ENCODE assay signal across 15 cellular contexts in the genomic region with DNA sequence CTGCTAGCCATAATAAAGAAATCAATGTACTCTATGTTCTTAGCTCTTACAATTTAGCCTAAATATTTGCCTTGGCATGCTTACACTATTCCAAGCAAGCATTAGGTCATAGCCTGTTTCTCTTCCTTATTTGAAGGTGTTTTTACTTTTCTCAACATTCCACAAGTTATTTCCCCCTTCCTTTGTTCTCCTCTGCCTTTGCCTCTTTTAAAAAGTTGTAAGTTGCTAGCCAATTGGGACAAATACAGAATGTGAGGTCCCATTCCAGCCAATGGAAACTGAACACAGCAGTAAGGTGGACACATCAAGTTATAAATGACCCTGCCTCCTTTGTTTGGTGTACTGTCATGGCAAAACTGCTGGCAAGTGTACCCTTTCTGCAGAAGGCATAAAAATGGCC. TPM values are rescaled to one million over a fixed set of nuclear protein-coding genes. Genes with fewer than 3 reads are reported as not detected.
A peak's percentile ranks its signal among the peaks of the same experiment; 100 is the strongest.
DNase-seq lines count a peak whose midpoint lies in the region; ATAC-seq and TF ChIP-seq lines count a peak whose summit lies in the region.
"Not testable (repeated sequence)": the region's sequence is repeated elsewhere in the genome, so short reads cannot be mapped to it uniquely, and the experiment has no call there.
"Had no signal": no experiment of that assay in that cellular context is flagged by ENCODE, and none has a peak within 500 bp of the region (broad histone marks: within the 10 kb centered on the region; RNA-seq: fewer than 3 reads in every experiment).

No MANE protein-coding gene starts in this region.

- H3K9me3 ChIP-seq in AG04450 (ENCODE audit: control insufficient read depth, insufficient read depth, low read length); IMR-90 (ENCODE audit: control insufficient read depth, insufficient read depth, low read length); ascending aorta; osteoblast (ENCODE audit: low read depth, low read length): not testable (repeated sequence)

- not testable (repeated sequence) for H3K36me3 Mint-ChIP-seq in type B pancreatic cell

- peak overlapping the region; percentile 96 for H2AK9ac ChIP-seq in IMR-90 (replicated peaks; ENCODE audit: low read depth, low read length, poor library complexity)

- not testable (repeated sequence) for H3K9me3 Mint-ChIP-seq in type B pancreatic cell

- intact Hi-C loops in IMR-90 (cut with micrococcal nuclease): not testable (repeated sequence)
- intact Hi-C loops in ascending aorta (cut with DNase I): loop anchor here (1.0 kb wide), 1 partner anchor 78 kb away; no protein-coding TSS in a partner anchor

- TF ChIP-seq RAD21 in IMR-90 (IDR thresholded peaks at IDR 0.05; ENCODE audit: low read length): not testable (repeated sequence)

- H3K9ac ChIP-seq in IMR-90 (ENCODE audit: low read depth, low read length): peak overlapping the region; percentile 74

- peak; percentile 3; the same call in 1 of the 2 replicates for ATAC-seq in IMR-90 (ENCODE audit: low read depth)

- not testable (repeated sequence) for H3K79me2 ChIP-seq in osteoblast (ENCODE audit: insufficient read depth, low read length)

- H3K27me3 Mint-ChIP-seq in type B pancreatic cell: not testable (repeated sequence)

- dilution Hi-C loops in IMR-90 (cut with HindIII; ENCODE audit: low sequenced_read_pairs, unreplicated experiment): not testable (repeated sequence)

- H2BK20ac ChIP-seq in IMR-90 (ENCODE audit: low read depth, low read length): peak overlapping the region; percentile 99

- H3K79me1 ChIP-seq in IMR-90 (ENCODE audit: low read depth in 1 of 2, low read length in 2 of 2): not testable (repeated sequence)

- not testable (repeated sequence) for H3K4me3 ChIP-seq in AG04450 (ENCODE audit: low read depth, low read length); IMR-90 (ENCODE audit: insufficient read depth, low read depth, low read length); ascending aorta; coronary artery; fibroblast of pulmonary artery (replicated peaks; ENCODE audit: low read depth, low read length)
- peak overlapping the region; percentile 18 for H3K4me3 ChIP-seq in osteoblast (ENCODE audit: insufficient read depth, low read length)

- H3K4me1 ChIP-seq in IMR-90 (ENCODE audit: control insufficient read depth, insufficient read depth, low read length) (peaks cover 18% of the 10 kb centered on the region), ascending aorta (peaks cover 12 to 44% of the 10 kb centered on the region in 2 donors), osteoblast (ENCODE audit: insufficient read depth, low read length) (peaks cover 35% of the 10 kb centered on the region)

- CTCF ChIA-PET in AG04450 (lab: Charles Lee); IMR-90 (lab: Yijun Ruan, JAX): not testable (repeated sequence)

- peak overlapping the region; percentile 96 for H3K23ac ChIP-seq in IMR-90 (ENCODE audit: low read depth, low read length)

- in situ Hi-C loops in IMR-90 (cut with MboI; ENCODE audit: low sequenced_read_pairs): not testable (repeated sequence)

- H2BK15ac ChIP-seq in IMR-90 (ENCODE audit: low read depth, low read length): peak overlapping the region; percentile 98; the same call in 2 of the 3 replicates

- peak overlapping the region; percentile 75 for H2AFZ ChIP-seq in IMR-90 (replicated peaks; ENCODE audit: low read length, poor library complexity)
- not testable (repeated sequence) for H2AFZ ChIP-seq in osteoblast (ENCODE audit: low read length)

- H3K18ac ChIP-seq in IMR-90 (ENCODE audit: low read depth, low read length): peak overlapping the region; percentile 98

- H3K4me3 Mint-ChIP-seq in type B pancreatic cell: not testable (repeated sequence)

- peak overlapping the region; percentile 99 for H3K4ac ChIP-seq in IMR-90 (ENCODE audit: low read depth, low read length)

- peak overlapping the region; percentile 99 for H3K56ac ChIP-seq in IMR-90 (ENCODE audit: extremely low read depth, insufficient read depth, low read length)

- not testable (repeated sequence) for H3K9me1 ChIP-seq in IMR-90 (ENCODE audit: insufficient read depth, low read length)

- not testable (repeated sequence) for H4K20me1 ChIP-seq in IMR-90 (ENCODE audit: insufficient read depth, low read length); osteoblast (ENCODE audit: insufficient read depth, low read length)

- BruUV-seq in IMR-90 (replicated peaks; lab: Mats Ljungman, UMichigan): not testable (repeated sequence)

- H3K27ac Mint-ChIP-seq in type B pancreatic cell: peak overlapping the region; percentile 24

- H3K27me3 ChIP-seq in AG04450 (ENCODE audit: control insufficient read depth, insufficient read depth, low read length); IMR-90 (ENCODE audit: control insufficient read depth, insufficient read depth, low read length); ascending aorta; osteoblast (ENCODE audit: insufficient read depth, low read length): not testable (repeated sequence)

- TF ChIP-seq POLR2A in IMR-90 (IDR thresholded peaks at IDR 0.05; ENCODE audit: low read depth, low read length): not testable (repeated sequence)

- H3K27ac ChIP-seq in AG04450 (ENCODE audit: low read depth, low read length) (peak overlapping the region; percentile 97), IMR-90 (ENCODE audit: insufficient read depth, low read length) (peak overlapping the region; percentile 94), ascending aorta (peak overlapping the region; percentile 89 to 90), coronary artery (peak overlapping the region; percentile 71 to 73), osteoblast (ENCODE audit: low read depth, low read length) (peak overlapping the region; percentile 90)

- POLR2A ChIA-PET in AG04450 (lab: Yijun Ruan, JAX); IMR-90 (lab: Charles Lee; ENCODE audit: unreplicated experiment): not testable (repeated sequence)

- peak overlapping the region; percentile 96 to 98 for H4K8ac ChIP-seq in IMR-90 (ENCODE audit: low read depth in 2 of 2, low read length in 2 of 2)

- peak overlapping the region; percentile 99 for H2BK120ac ChIP-seq in IMR-90 (ENCODE audit: low read depth, low read length)

- H2AK5ac ChIP-seq in IMR-90 (ENCODE audit: low read depth, low read length): peak overlapping the region; percentile 97

- peak overlapping the region; percentile 98 for H3K14ac ChIP-seq in IMR-90 (replicated peaks; ENCODE audit: low read depth, low read length)

- peaks cover 39% of the 10 kb centered on the region for H3K4me1 Mint-ChIP-seq in type B pancreatic cell (ENCODE audit: unreplicated experiment)

- TF ChIP-seq CTCF in AG04450 (IDR thresholded peaks at IDR 0.05; ENCODE audit: low read depth, low read length); IMR-90 (conservative IDR thresholded peaks at IDR 0.05; ENCODE audit: low read depth, low read length); ascending aorta (IDR thresholded peaks at IDR 0.05); coronary artery (IDR thresholded peaks at IDR 0.05); fibroblast of pulmonary artery (IDR thresholded peaks at IDR 0.05; ENCODE audit: low read length, missing control alignments); osteoblast (IDR thresholded peaks at IDR 0.05; ENCODE audit: extremely low read depth, low read depth, low read length); type B pancreatic cell (conservative IDR thresholded peaks at IDR 0.05): not testable (repeated sequence)

- H3K4me2 ChIP-seq in IMR-90 (ENCODE audit: low read depth, low read length) (peak overlapping the region; percentile 55; the same call in 1 of the 2 replicates), osteoblast (ENCODE audit: insufficient read depth, low read length) (peak overlapping the region; percentile 86)

- not testable (repeated sequence) for H3K36me3 ChIP-seq in IMR-90 (ENCODE audit: control insufficient read depth, insufficient read depth, low read length); ascending aorta; osteoblast (ENCODE audit: insufficient read depth, low read length)

- DNase-seq in AG04450 (ENCODE audit: low read depth, low spot score) (peak; percentile 42), IMR-90 (peak; percentile 72), fibroblast of pulmonary artery (ENCODE audit: low read depth) (peak; percentile 75), iris pigment epithelial cell (ENCODE audit: low read depth) (peak; percentile 63)
- DNase-seq in ascending aorta (ENCODE audit: low spot score in 2 of 2); coronary artery (ENCODE audit: low spot score); osteoblast (ENCODE audit: insufficient read length, low spot score, missing footprints); type B pancreatic cell (ENCODE audit: extremely low spot score, unreplicated experiment): not testable (repeated sequence)

- peak overlapping the region; percentile 98 for H4K91ac ChIP-seq in IMR-90 (ENCODE audit: insufficient read depth, low read depth, low read length)

- H4K5ac ChIP-seq in IMR-90 (ENCODE audit: low read depth, low read length): peak overlapping the region; percentile 94

- H2BK5ac ChIP-seq in IMR-90 (ENCODE audit: low read depth, low read length, poor library complexity, severe bottlenecking): peak overlapping the region; percentile 100

RNA-seq across cellular contexts. Expression of a gene that starts 28.9 kb away (rescaled TPM):
- polyA plus RNA-seq in AG04450 (2011; rRNA removed) (not detected in 2 replicates), IMR-90 (2012; rRNA removed) (not detected in 2 replicates)
- not detected in 2 replicates for polyA minus RNA-seq in AG04450 (2011; rRNA and poly(A)+ RNA removed)
- total RNA-seq in IMR-90 (2012; rRNA removed) (not detected in 2 replicates), ascending aorta (not detected), osteoblast (not detected in 2 replicates), type B pancreatic cell (ENCODE audit: low replicate concordance) (0.74 and 1.8 TPM in 2 replicates)
- polyA plus RNA-seq in IMR-90 (2012; cell fraction: cytosol; rRNA removed): not detected in 2 replicates
- not detected in 2 replicates for polyA plus RNA-seq in IMR-90 (2012; cell fraction: nucleus; rRNA removed; ENCODE audit: low replicate concordance)
- total RNA-seq: activated CD4-positive, alpha-beta T cell treated with anti-CD3 and anti-CD28 coated beads for 36 hours; Caco-2; K562; natural killer cell treated with Interleukin-12 subunit alpha and Interleukin-12 subunit beta and Interleukin-15 and Interleukin-18, amount 100 ng/mL, for 72 hours; PC-9; T-cell had no signal
- polyA plus RNA-seq: A549, K562 had no signal

RNA-seq across cellular contexts. Expression of a gene that starts 34.2 kb away (rescaled TPM):
- 2.0 and 2.6 TPM in 2 replicates for polyA plus RNA-seq in AG04450 (2011; rRNA removed)
- 2.1 and 2.3 TPM in 2 replicates for polyA minus RNA-seq in AG04450 (2011; rRNA and poly(A)+ RNA removed)
- total RNA-seq in IMR-90 (2012; rRNA removed): under 0.01 TPM in 2 replicates
- polyA plus RNA-seq in IMR-90 (2012; rRNA removed): 0.05 TPM in 1 of 2 replicates, not detected in the other
- polyA plus RNA-seq in IMR-90 (2012; cell fraction: cytosol; rRNA removed): 0.01 TPM in 1 of 2 replicates, not detected in the other
- 0.56 TPM in 1 of 2 replicates, not detected in the other for polyA plus RNA-seq in IMR-90 (2012; cell fraction: nucleus; rRNA removed; ENCODE audit: low replicate concordance)
- 90.3 TPM for total RNA-seq in ascending aorta
- 2.7 and 2.9 TPM in 2 replicates for total RNA-seq in osteoblast
- 0.60 TPM in 1 of 2 replicates, not detected in the other for total RNA-seq in type B pancreatic cell (ENCODE audit: low replicate concordance)
- total RNA-seq: activated CD4-positive, alpha-beta T cell treated with anti-CD3 and anti-CD28 coated beads for 36 hours; Caco-2; K562; natural killer cell treated with Interleukin-12 subunit alpha and Interleukin-12 subunit beta and Interleukin-15 and Interleukin-18, amount 100 ng/mL, for 72 hours; PC-9 had no signal
- polyA plus RNA-seq: A549, K562 had no signal

Comparison
In these comparisons a context has a peak if more than half of its experiments do, and no peak if none do; other contexts are left out.
1. RNA of a gene that starts 34.2 kb away (total RNA-seq): 90.3 TPM in ascending aorta (single experiment); 2.7 to 2.9 TPM in osteoblast, 0.60 TPM in type B pancreatic cell and under 0.01 TPM in IMR-90; every median in the first group is over 10 times any median in the second.
2. Peak in every context shown above with its lines, with median percentiles within 50 percentile points of each other: H3K27ac ChIP-seq.